Comparison of ENCODE assay signal across 20 cellular contexts in genomic region chr14:96617635-96618034, GRCh38.
"Had no signal": no experiment of that assay in that cellular context is flagged by ENCODE, and none has a peak within 500 bp of the region (broad histone marks: within the 10 kb centered on the region; RNA-seq: fewer than 3 reads in every experiment).

No MANE protein-coding gene starts in this region.

- H3K4me1 ChIP-seq: gastrocnemius medialis, left lung had no signal

- H3K27ac Mint-ChIP-seq: activated naive CD4-positive, alpha-beta T cell treated with anti-CD3 and anti-CD28 coated beads, Interleukin-2, amount 50 U/mL, for 24 hours; activated T-cell treated with anti-CD3 and anti-CD28 coated beads, Interleukin-2, amount 50 U/mL, for 72 hours; dendritic cell treated with granulocyte-macrophage colony-stimulating factor and Interleukin-4, amounts not matched to agents 40 ng/mL and 50 ng/mL, for 4 days; nephron progenitor cell had no signal

- H3K9me3 ChIP-seq: gastrocnemius medialis, left lung had no signal

- H3K4me3 ChIP-seq: gastrocnemius medialis, left lung had no signal

- H3K36me3 ChIP-seq: gastrocnemius medialis, left lung had no signal

- ATAC-seq: activated T-cell treated with anti-CD3 and anti-CD28 coated beads, Interleukin-2, amount 50 U/mL, for 72 hours; esophagus mucosa; gastrocnemius medialis; left lung had no signal

- DNase-seq: activated CD4-positive, alpha-beta T cell treated with anti-CD3 and anti-CD28 coated beads for 1 hour; activated CD4-positive, alpha-beta T cell treated with anti-CD3 and anti-CD28 coated beads, Interleukin-2, amount 50 U/mL, for 4 hours; activated gamma-delta T cell; activated T-cell treated with anti-CD3 and anti-CD28 coated beads, Interleukin-2, amount 50 U/mL, for 72 hours; effector CD8-positive, alpha-beta T cell; gastrocnemius medialis; head of caudate nucleus; left lung; midbrain; nephron progenitor cell; occipital lobe; retina; stimulated activated CD4-positive, alpha-beta T cell treated with anti-CD3 and anti-CD28 coated beads, Interleukin-12 subunit alpha, Interleukin-12 subunit beta, amount 100 ng/mL, for 4 hours; stimulated activated CD4-positive, alpha-beta T cell treated with anti-CD3 and anti-CD28 coated beads, Interleukin-1b, Interleukin-23, amount 100 ng/mL, for 48 hours; stimulated activated CD8-positive, alpha-beta memory T cell treated with anti-CD3 and anti-CD28 coated beads, Interleukin-4, amount 100 ng/mL, for 48 hours; stimulated activated naive CD4-positive, alpha-beta T cell had no signal

- H3K36me3 Mint-ChIP-seq: activated naive CD4-positive, alpha-beta T cell treated with anti-CD3 and anti-CD28 coated beads, Interleukin-2, amount 50 U/mL, for 24 hours had no signal

- H3K9me3 Mint-ChIP-seq: activated naive CD4-positive, alpha-beta T cell treated with anti-CD3 and anti-CD28 coated beads, Interleukin-2, amount 50 U/mL, for 24 hours; activated T-cell treated with anti-CD3 and anti-CD28 coated beads, Interleukin-2, amount 50 U/mL, for 72 hours; dendritic cell treated with granulocyte-macrophage colony-stimulating factor and Interleukin-4, amounts not matched to agents 40 ng/mL and 50 ng/mL, for 4 days; nephron progenitor cell had no signal

- H3K27ac ChIP-seq: gastrocnemius medialis, left lung, VCaP had no signal
